Comparison of ENCODE assay signal across 8 cellular contexts in genomic region chr11:133948711-133949110, GRCh38. TPM values are rescaled to one million over a fixed set of nuclear protein-coding genes. Genes with fewer than 3 reads are reported as not detected.
DNase-seq lines count a peak whose midpoint lies in the region; FAIRE-seq and TF ChIP-seq lines count a peak whose summit lies in the region.

No MANE protein-coding gene starts in this region.

- H3K27me3 ChIP-seq in astrocyte (ENCODE audit: insufficient read depth, low read length) = peaks cover 5% of the 10 kb centered on the region
- no peaks in the 10 kb centered on the region for H3K27me3 ChIP-seq in parathyroid adenoma (ENCODE audit: control insufficient read depth, insufficient read depth, low read length)

- H3K9ac ChIP-seq in astrocyte (ENCODE audit: low read length) (no peak overlapping the region), parathyroid adenoma (no peak overlapping the region)

- peaks cover 99% of the 10 kb centered on the region for H3K4me1 Mint-ChIP-seq in activated naive CD4-positive, alpha-beta T cell treated with anti-CD3 and anti-CD28 coated beads, Interleukin-2, amount 10 ng/mL, durations not matched to agents 7 days and 5 days
- H3K4me1 Mint-ChIP-seq in astrocyte (ENCODE audit: low read depth, unreplicated experiment) = peaks cover 54% of the 10 kb centered on the region

- H3K36me3 ChIP-seq in astrocyte (ENCODE audit: insufficient read depth, low read length) (no peaks in the 10 kb centered on the region), parathyroid adenoma (ENCODE audit: control insufficient read depth, insufficient read depth, low read length) (no peaks in the 10 kb centered on the region)

- no peaks in the 10 kb centered on the region for H3K27me3 Mint-ChIP-seq in activated naive CD4-positive, alpha-beta T cell treated with anti-CD3 and anti-CD28 coated beads, Interleukin-2, amount 10 ng/mL, durations not matched to agents 7 days and 5 days
- H3K27me3 Mint-ChIP-seq in astrocyte (ENCODE audit: low read depth, unreplicated experiment) = peaks cover 1% of the 10 kb centered on the region

- TF ChIP-seq CTCF in astrocyte (IDR thresholded peaks at IDR 0.05; ENCODE audit: insufficient read depth, low read depth, low read length) (no peak), parathyroid adenoma (IDR thresholded peaks at IDR 0.05) (no peak)

- no peaks in the 10 kb centered on the region for H3K79me2 ChIP-seq in astrocyte (ENCODE audit: insufficient read depth, low read length)
- H3K79me2 ChIP-seq in parathyroid adenoma = peaks cover 14% of the 10 kb centered on the region

- H4K20me1 ChIP-seq in astrocyte (ENCODE audit: insufficient read depth, low read length) = peaks cover 13% of the 10 kb centered on the region

- H3K27ac ChIP-seq in astrocyte (ENCODE audit: low read depth, low read length) (no peak overlapping the region), parathyroid adenoma (peak overlapping the region; percentile 87)

- peaks cover 46% of the 10 kb centered on the region for H3K36me3 Mint-ChIP-seq in activated naive CD4-positive, alpha-beta T cell treated with anti-CD3 and anti-CD28 coated beads, Interleukin-2, amount 10 ng/mL, durations not matched to agents 7 days and 5 days
- H3K36me3 Mint-ChIP-seq in astrocyte (ENCODE audit: low read depth, unreplicated experiment) = peaks cover 4% of the 10 kb centered on the region

- H3K27ac Mint-ChIP-seq in activated naive CD4-positive, alpha-beta T cell treated with anti-CD3 and anti-CD28 coated beads, Interleukin-2, amount 10 ng/mL, durations not matched to agents 7 days and 5 days = peak overlapping the region; percentile 87
- peak overlapping the region; percentile 66 for H3K27ac Mint-ChIP-seq in astrocyte (ENCODE audit: unreplicated experiment)

- H3K4me2 ChIP-seq in astrocyte (ENCODE audit: low read length) = no peak overlapping the region
- no peak overlapping the region for H3K4me2 ChIP-seq in parathyroid adenoma (ENCODE audit: low read length)

- no peaks in the 10 kb centered on the region for H3K9me3 ChIP-seq in astrocyte (ENCODE audit: insufficient read depth, low read depth, low read length)
- no peaks in the 10 kb centered on the region for H3K9me3 ChIP-seq in parathyroid adenoma (ENCODE audit: control insufficient read depth, low read length)

- no peaks in the 10 kb centered on the region for H3K9me3 Mint-ChIP-seq in activated naive CD4-positive, alpha-beta T cell treated with anti-CD3 and anti-CD28 coated beads, Interleukin-2, amount 10 ng/mL, durations not matched to agents 7 days and 5 days
- no peaks in the 10 kb centered on the region for H3K9me3 Mint-ChIP-seq in astrocyte (ENCODE audit: unreplicated experiment)

- CTCF ChIA-PET in activated naive CD4-positive, alpha-beta T cell treated with anti-CD3 and anti-CD28 coated beads, Interleukin-2, amount 10 ng/mL, durations not matched to agents 7 days and 5 days (lab: Charles Lee) = interaction anchor here (0.9 to 4.1 kb wide), 10 partner anchors 7 to 152 kb away, joined by 3 to 31 read pairs (median 10); partner anchors contain the start of gene IGSF9B

- H3K4me3 Mint-ChIP-seq in activated naive CD4-positive, alpha-beta T cell treated with anti-CD3 and anti-CD28 coated beads, Interleukin-2, amount 10 ng/mL, durations not matched to agents 7 days and 5 days = peak overlapping the region; percentile 86
- H3K4me3 Mint-ChIP-seq in astrocyte (ENCODE audit: unreplicated experiment) = peak overlapping the region; percentile 57

- no peak for FAIRE-seq in astrocyte (lab: Jason Lieb, UNC)

- DNase-seq in activated naive CD4-positive, alpha-beta T cell treated with anti-CD3 and anti-CD28 coated beads, Interleukin-2, amount 10 ng/mL, durations not matched to agents 7 days and 5 days = no peak
- no peak for DNase-seq in activated naive CD4-positive, alpha-beta T cell treated with Interleukin-2 at 50 U/mL for 16 hours
- DNase-seq in NCI-H1417 treated with DMSO at 0.1 percent for 48 hours (lab: John Stamatoyannopoulos, UW) = peak; percentile 51
- DNase-seq in astrocyte (ENCODE audit: low read depth) = no peak
- no peak for DNase-seq in NCI-H1105 treated with DMSO at 0.1 percent for 48 hours (lab: John Stamatoyannopoulos, UW)
- DNase-seq in glomerular visceral epithelial cell (ENCODE audit: extremely low spot score) = no peak
- no peak for DNase-seq in AG08396 (ENCODE audit: low spot score)

- no peak overlapping the region for H2AFZ ChIP-seq in astrocyte (ENCODE audit: low read depth, low read length)
- H2AFZ ChIP-seq in parathyroid adenoma = no peak overlapping the region

- H3K4me3 ChIP-seq in astrocyte (ENCODE audit: insufficient read depth, low read depth, low read length) = no peak overlapping the region
- no peak overlapping the region for H3K4me3 ChIP-seq in parathyroid adenoma (ENCODE audit: low read depth, low read length)

- H3K4me1 ChIP-seq in astrocyte (ENCODE audit: insufficient read depth, low read length) (peaks cover 44% of the 10 kb centered on the region), parathyroid adenoma (peaks cover 34% of the 10 kb centered on the region)

RNA-seq across cellular contexts. Expression of gene IGSF9B, which starts 8.1 kb away (rescaled TPM):
- 13.1 and 16.7 TPM in 2 replicates for total RNA-seq in astrocyte
